Comparison of ENCODE assay signal across 9 cellular contexts in the genomic region with DNA sequence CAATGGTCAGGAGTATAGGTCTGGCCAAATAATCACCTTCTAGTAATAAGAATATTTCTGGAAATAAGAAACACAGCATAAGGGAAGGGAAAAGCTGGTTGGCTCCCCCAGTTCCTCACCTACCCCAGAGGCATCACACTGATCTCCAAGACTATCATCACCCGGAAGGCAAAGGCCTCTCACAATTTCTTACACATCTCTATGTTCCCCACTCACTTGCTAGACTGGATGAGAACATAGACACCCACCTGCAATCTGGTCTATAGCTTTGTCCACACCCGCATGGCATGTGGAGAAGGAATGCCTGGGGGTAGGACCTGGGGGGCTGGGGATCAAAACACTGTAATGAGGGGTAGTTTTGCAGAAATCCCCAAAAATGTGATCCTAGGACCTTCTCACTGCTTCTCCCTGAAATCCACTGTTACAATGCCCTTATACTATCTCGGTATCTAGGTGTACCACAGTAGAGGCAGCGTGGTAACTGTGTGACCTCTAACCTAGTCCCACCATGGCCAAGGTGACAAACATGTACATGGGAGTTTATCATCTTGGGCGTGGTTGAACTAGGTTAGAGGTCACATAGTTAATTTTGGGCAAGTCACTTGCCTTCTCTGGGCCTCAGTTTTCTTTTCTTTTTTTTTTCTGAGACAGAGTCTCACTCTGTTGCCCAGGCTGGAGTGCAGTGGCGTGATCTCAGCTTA. TPM values are rescaled to one million over a fixed set of nuclear protein-coding genes. Genes with fewer than 3 reads are reported as not detected.
DNase-seq lines count a peak whose midpoint lies in the region; ATAC-seq and TF ChIP-seq lines count a peak whose summit lies in the region.
"Had no signal": no experiment of that assay in that cellular context is flagged by ENCODE, and none has a peak within 500 bp of the region (broad histone marks: within the 10 kb centered on the region; RNA-seq: fewer than 3 reads in every experiment).

No MANE protein-coding gene starts in this region.

- H3K27ac ChIP-seq in CD8-positive, alpha-beta T cell (ENCODE audit: low read depth, low read length): no peak overlapping the region
- H3K27ac ChIP-seq in KOPT-K1 (ENCODE audit: low read depth, low read length, poor library complexity, severe bottlenecking) (peak overlapping the region; percentile 99), substantia nigra (ENCODE audit: low read depth, low read length, poor library complexity, severe bottlenecking) (no peak overlapping the region)

- H3K4me3 ChIP-seq in CD8-positive, alpha-beta T cell (ENCODE audit: low read depth, low read length): no peak overlapping the region

- H3K4me3 Mint-ChIP-seq in CD8-positive, alpha-beta T cell: peak overlapping the region; percentile 62
- peak overlapping the region; percentile 66 for H3K4me3 Mint-ChIP-seq in activated T-helper 17 cell treated with anti-CD3 and anti-CD28 coated beads, Interleukin-2, amount 50 U/mL, for 72 hours
- peak overlapping the region; percentile 76 for H3K4me3 Mint-ChIP-seq in natural killer cell

- no peaks in the 10 kb centered on the region for H3K27me3 Mint-ChIP-seq in CD8-positive, alpha-beta T cell (ENCODE audit: low read depth)
- H3K27me3 Mint-ChIP-seq in activated T-helper 17 cell treated with anti-CD3 and anti-CD28 coated beads, Interleukin-2, amount 50 U/mL, for 72 hours: no peaks in the 10 kb centered on the region
- H3K27me3 Mint-ChIP-seq in natural killer cell (ENCODE audit: low read depth in 2 of 2): no peaks in the 10 kb centered on the region

- peak overlapping the region; percentile 81 for H3K27ac Mint-ChIP-seq in CD8-positive, alpha-beta T cell
- H3K27ac Mint-ChIP-seq in activated T-helper 17 cell treated with anti-CD3 and anti-CD28 coated beads, Interleukin-2, amount 50 U/mL, for 72 hours: peak overlapping the region; percentile 61
- peak overlapping the region; percentile 83 to 88 for H3K27ac Mint-ChIP-seq in natural killer cell

- H3K9me3 ChIP-seq in CD8-positive, alpha-beta T cell (ENCODE audit: low read length): no peaks in the 10 kb centered on the region
- no peaks in the 10 kb centered on the region for H3K9me3 ChIP-seq in KOPT-K1 (ENCODE audit: insufficient read depth, low read length, poor library complexity, severe bottlenecking)

- peaks cover 36% of the 10 kb centered on the region for H3K4me1 Mint-ChIP-seq in CD8-positive, alpha-beta T cell (ENCODE audit: low read depth)
- peaks cover 22% of the 10 kb centered on the region for H3K4me1 Mint-ChIP-seq in activated T-helper 17 cell treated with anti-CD3 and anti-CD28 coated beads, Interleukin-2, amount 50 U/mL, for 72 hours
- peaks cover 43 to 45% of the 10 kb centered on the region in 2 donors for H3K4me1 Mint-ChIP-seq in natural killer cell

- no peaks in the 10 kb centered on the region for H3K36me3 Mint-ChIP-seq in CD8-positive, alpha-beta T cell
- no peaks in the 10 kb centered on the region for H3K36me3 Mint-ChIP-seq in activated T-helper 17 cell treated with anti-CD3 and anti-CD28 coated beads, Interleukin-2, amount 50 U/mL, for 72 hours (ENCODE audit: low read depth)
- H3K36me3 Mint-ChIP-seq in natural killer cell: no peaks in the 10 kb centered on the region

- no peak for DNase-seq in CD8-positive, alpha-beta T cell
- DNase-seq in natural killer cell: no peak
- DNase-seq in substantia nigra (lab: John Stamatoyannopoulos, UW): no peak

- POLR2A ChIA-PET in CD8-positive, alpha-beta T cell (lab: Charles Lee): interaction anchor here (0.8 to 1.8 kb wide), 6 partner anchors 12 to 130 kb away, joined by 3 to 11 read pairs (median 6); partner anchors contain the start of genes NRROS and PAK2

- peaks cover 27% of the 10 kb centered on the region for H3K4me1 ChIP-seq in CD8-positive, alpha-beta T cell (ENCODE audit: insufficient read depth, low read length)

- ATAC-seq in CD8-positive, alpha-beta T cell: peak; percentile 32
- peak; percentile 17 for ATAC-seq in activated T-helper 17 cell treated with anti-CD3 and anti-CD28 coated beads, Interleukin-2, amount 50 U/mL, for 72 hours (replicated peaks)
- ATAC-seq in natural killer cell (peak; percentile 60 to 68 (median 61)), HG03039 (IDR thresholded peaks at IDR 0.05; ENCODE audit: unreplicated experiment) (no peak), GM18870 (IDR thresholded peaks at IDR 0.05; ENCODE audit: unreplicated experiment) (no peak), HG03469 (IDR thresholded peaks at IDR 0.05; ENCODE audit: unreplicated experiment) (no peak)

- no peaks in the 10 kb centered on the region for H3K9me3 Mint-ChIP-seq in CD8-positive, alpha-beta T cell
- H3K9me3 Mint-ChIP-seq in activated T-helper 17 cell treated with anti-CD3 and anti-CD28 coated beads, Interleukin-2, amount 50 U/mL, for 72 hours: no peaks in the 10 kb centered on the region
- H3K9me3 Mint-ChIP-seq in natural killer cell: no peaks in the 10 kb centered on the region

- H3K27me3 ChIP-seq in CD8-positive, alpha-beta T cell (ENCODE audit: insufficient read depth, low read length): no peaks in the 10 kb centered on the region

- H3K36me3 ChIP-seq in CD8-positive, alpha-beta T cell (ENCODE audit: insufficient read depth, low read length): no peaks in the 10 kb centered on the region
- H3K36me3 ChIP-seq in KOPT-K1 (ENCODE audit: insufficient read depth, low read length): no peaks in the 10 kb centered on the region

- CTCF ChIA-PET in CD8-positive, alpha-beta T cell (lab: Charles Lee): interaction anchor here (0.6 to 9.0 kb wide), 34 partner anchors 11 to 191 kb away, joined by 3 to 235 read pairs (median 5); partner anchors contain the start of genes CEP19, FBXO45, NRROS and PIGX

- TF ChIP-seq CTCF in CD8-positive, alpha-beta T cell (IDR thresholded peaks at IDR 0.05): no peak
- TF ChIP-seq CTCF in natural killer cell (IDR thresholded peaks at IDR 0.05): no peak

- intact Hi-C loops in CD8-positive, alpha-beta T cell (cut with DNase I, micrococcal nuclease): loop anchor here (1.0 to 10.0 kb wide), 7 partner anchors 22 to 357 kb away; partner anchors contain the start of genes CEP19 (in 1 of the 2), FBXO45 (in 1 of the 2), NCBP2 (in 1 of the 2) and PIGX (in 1 of the 2)
- intact Hi-C loops in natural killer cell (cut with micrococcal nuclease): loop anchor here (1.0 to 2.0 kb wide), 3 partner anchors 22 to 75 kb away; no protein-coding TSS in a partner anchor

RNA-seq across cellular contexts. Expression of gene NRROS, which starts 29.5 kb away (rescaled TPM):
- 1 to 10 TPM; 4.6 to 5.7 TPM for total RNA-seq in CD8-positive, alpha-beta T cell
- total RNA-seq in activated T-helper 17 cell treated with anti-CD3 and anti-CD28 coated beads, Interleukin-2, amount 50 U/mL, for 72 hours: 10 to 100 TPM; 26.5 to 42.3 TPM
- total RNA-seq in natural killer cell: 10 to 100 TPM; 32.5 to 56.3 (median 56.2) TPM
- total RNA-seq: astrocyte had no signal

RNA-seq across cellular contexts. Expression of gene FBXO45, which starts 41.5 kb away (rescaled TPM):
- 1 to 10 TPM; 7.8 to 9.3 TPM for total RNA-seq in CD8-positive, alpha-beta T cell
- total RNA-seq in activated T-helper 17 cell treated with anti-CD3 and anti-CD28 coated beads, Interleukin-2, amount 50 U/mL, for 72 hours: 10 to 100 TPM; 13.0 to 22.0 TPM
- 1 to 10 TPM; 3.2 to 7.9 (median 7.8) TPM for total RNA-seq in natural killer cell

RNA-seq across cellular contexts. Expression of gene WDR53, which starts 41.6 kb away (rescaled TPM):
- total RNA-seq in CD8-positive, alpha-beta T cell: 10 to 100 TPM; 15.7 to 17.5 TPM
- total RNA-seq in activated T-helper 17 cell treated with anti-CD3 and anti-CD28 coated beads, Interleukin-2, amount 50 U/mL, for 72 hours: 10 to 100 TPM; 11.3 to 18.5 TPM
- total RNA-seq in natural killer cell: 10 to 100 TPM; 13.5 to 16.2 (median 14.7) TPM

Comparison
In these comparisons a context has a peak if more than half of its experiments do, and no peak if none do; other contexts are left out.
1. ATAC-seq: peak in CD8-positive, alpha-beta T cell (single experiment), activated T-helper 17 cell treated with anti-CD3 and anti-CD28 coated beads, Interleukin-2, amount 50 U/mL, for 72 hours (single experiment) and natural killer cell (3 of 3); none in HG03039 (single experiment), GM18870 (single experiment) and HG03469 (single experiment).
2. RNA of gene NRROS, which starts 29.5 kb away (total RNA-seq): 32.5 to 56.3 TPM in natural killer cell and 26.5 to 42.3 TPM in activated T-helper 17 cell treated with anti-CD3 and anti-CD28 coated beads, Interleukin-2, amount 50 U/mL, for 72 hours; 4.6 to 5.7 TPM in CD8-positive, alpha-beta T cell; every median in the first group is over 4 times any median in the second.
3. Peak in every context shown above with its lines, with median percentiles within 50 percentile points of each other: H3K27ac Mint-ChIP-seq and H3K4me3 Mint-ChIP-seq.